In genomic region chrX:133419911-133420310, GRCh38 we compare ENCODE assay signal across 9 cellular contexts. TPM values are rescaled to one million over a fixed set of nuclear protein-coding genes. Genes with fewer than 3 reads are reported as not detected.
"Had no signal": no experiment of that assay in that cellular context is flagged by ENCODE, and none has a peak within 500 bp of the region (broad histone marks: within the 10 kb centered on the region; RNA-seq: fewer than 3 reads in every experiment).

No MANE protein-coding gene starts in this region.

- H3K4me2 ChIP-seq: KMS-11 had no signal

- H3K4me3 ChIP-seq: K562 had no signal

- H3K27ac ChIP-seq: HL-60, KMS-11 had no signal

- DNase-seq: IMR-90, KBM-7, KG1 had no signal

- FAIRE-seq: HepG2, HTR-8/SVneo, K562 had no signal

- ATAC-seq: HepG2, K562 had no signal

RNA-seq across cellular contexts. Expression of gene GPC4, which starts 4.6 kb away (rescaled TPM):
- polyA plus RNA-seq: IgD-negative memory B cell, K562 had no signal
